In the genomic region with DNA sequence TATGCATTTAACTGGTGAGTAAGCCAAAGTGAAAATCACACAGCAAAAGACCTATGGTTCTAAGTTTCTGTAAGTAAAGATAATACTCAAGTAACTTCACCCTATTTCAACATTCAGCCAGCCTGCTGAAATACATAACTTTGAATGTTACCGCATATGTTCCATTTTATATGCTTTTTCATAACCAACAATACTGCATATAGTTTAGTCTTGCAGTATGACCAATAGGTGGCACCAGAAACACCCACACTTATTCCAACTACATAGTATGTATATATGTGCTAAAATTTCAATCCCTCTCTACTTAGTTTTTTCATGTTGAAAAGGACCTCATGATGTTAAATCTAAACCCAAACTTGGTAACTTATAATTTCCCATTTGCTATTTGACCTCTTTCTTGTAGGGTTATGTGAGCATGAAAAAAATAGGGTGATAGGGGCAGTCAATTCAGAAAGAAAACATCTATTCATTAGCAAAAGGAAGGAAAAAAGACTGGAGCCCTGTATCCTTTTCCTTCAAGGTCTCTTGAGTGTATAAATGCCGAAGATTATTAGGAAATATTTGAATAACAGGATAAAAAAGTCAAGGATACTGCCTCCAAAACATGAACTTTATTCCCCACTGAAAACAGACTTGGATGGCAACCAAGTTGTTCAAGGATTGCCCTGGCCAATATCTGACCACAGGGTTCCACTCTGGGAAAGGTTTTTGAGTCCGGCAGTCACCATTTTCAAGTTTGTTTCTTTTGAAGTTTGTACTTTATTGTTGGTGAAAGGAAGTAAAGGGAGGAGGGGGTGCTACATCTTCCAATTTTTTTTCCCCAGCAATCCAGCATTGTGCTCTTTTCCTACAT, we compare ENCODE assay signal across 8 cellular contexts. TPM values are rescaled to one million over a fixed set of nuclear protein-coding genes. Genes with fewer than 3 reads are reported as not detected.
DNase-seq lines count a peak whose midpoint lies in the region; ATAC-seq, FAIRE-seq and TF ChIP-seq lines count a peak whose summit lies in the region.

No MANE protein-coding gene starts in this region.

- no peak for DNase-seq in D721Med (ENCODE audit: insufficient read length, low spot score)
- DNase-seq in GM19239 (ENCODE audit: insufficient read length, low spot score) = no peak
- peak; percentile 38 for DNase-seq in M059J (ENCODE audit: low read depth)
- DNase-seq in astrocyte of the hippocampus (ENCODE audit: low read depth, low spot score) = peak; percentile 53
- DNase-seq in left lobe of liver (ENCODE audit: low spot score) = no peak
- no peak for DNase-seq in C1 segment of cervical spinal cord (lab: John Stamatoyannopoulos, UW)
- DNase-seq in GF-D8 (lab: John Stamatoyannopoulos, UW) = no peak

- peak; percentile 61 for TF ChIP-seq CTCF in D721Med (IDR thresholded peaks at IDR 0.05; ENCODE audit: insufficient read depth, missing control alignments)

- ATAC-seq in left lobe of liver (peak; percentile 59), HG03097 (IDR thresholded peaks at IDR 0.05; ENCODE audit: low FRiP score, unreplicated experiment) (no peak)

- FAIRE-seq in D721Med (lab: Jason Lieb, UNC) (peak; percentile 6), GM19239 (lab: Jason Lieb, UNC) (peak; percentile 84)

RNA-seq across cellular contexts. Expression of gene FZD4, which starts 23.8 kb away (rescaled TPM):
- total RNA-seq in M059J (2014; rRNA removed; shearing (Covaris generic)) = 4.4 and 6.8 TPM in 2 replicates
- 15.8 TPM for total RNA-seq in left lobe of liver

RNA-seq across cellular contexts. Expression of gene TMEM135, which starts 58.8 kb away (rescaled TPM):
- total RNA-seq in M059J (2014; rRNA removed; shearing (Covaris generic)) = 12.8 and 20.0 TPM in 2 replicates
- total RNA-seq in left lobe of liver = 18.2 TPM

Comparison
In these comparisons a context has a peak if more than half of its experiments do, and no peak if none do; other contexts are left out.
1. DNase-seq: peak in M059J (single experiment) and astrocyte of the hippocampus (single experiment); none in D721Med (single experiment), GM19239 (single experiment), left lobe of liver (single experiment), C1 segment of cervical spinal cord (0 of 14) and GF-D8 (single experiment).